9 cellular contexts compared by ENCODE assay signal in genomic region chr22:38172489-38173155, GRCh38. TPM values are rescaled to one million over a fixed set of nuclear protein-coding genes. Genes with fewer than 3 reads are reported as not detected.
DNase-seq lines count a peak whose midpoint lies in the region; ATAC-seq and TF ChIP-seq lines count a peak whose summit lies in the region.
"Had no signal": no experiment of that assay in that cellular context is flagged by ENCODE, and none has a peak within 500 bp of the region (broad histone marks: within the 10 kb centered on the region; RNA-seq: fewer than 3 reads in every experiment).

No MANE protein-coding gene starts in this region.

- TF ChIP-seq CTCF in breast epithelium (IDR thresholded peaks at IDR 0.05): no peak

- TF ChIP-seq POLR2A in breast epithelium (IDR thresholded peaks at IDR 0.05): no peak

- ATAC-seq in HG03175 (IDR thresholded peaks at IDR 0.05; ENCODE audit: unreplicated experiment): no peak
- ATAC-seq in HG03280 (IDR thresholded peaks at IDR 0.05; ENCODE audit: unreplicated experiment): no peak

- H3K36me3 ChIP-seq in breast epithelium: no peaks in the 10 kb centered on the region
- no peaks in the 10 kb centered on the region for H3K36me3 ChIP-seq in mucosa of rectum (ENCODE audit: control insufficient read depth in 2 of 2, insufficient read depth in 2 of 2, low read length in 2 of 2)

- H3K9ac ChIP-seq in mucosa of rectum (ENCODE audit: low read depth in 1 of 2, low read length in 2 of 2): peak overlapping the region in 1 of 2 donors; percentile 6

- intact Hi-C loops in breast epithelium (cut with DNase I; ENCODE audit: low total_unique reads): no loop called here

- DNase-seq in A172 (ENCODE audit: low spot score) (peak; percentile 44), OCI-M1 (lab: John Stamatoyannopoulos, UW) (peak; percentile 10), breast epithelium (ENCODE audit: low spot score in 2 of 2) (peak; percentile 87 to 95), NCI-H1105 (lab: John Stamatoyannopoulos, UW) (no peak), islet precursor cell (no peak)

- H3K4me3 ChIP-seq in breast epithelium: peak overlapping the region in 1 of 3 donors; percentile 28
- no peak overlapping the region for H3K4me3 ChIP-seq in mucosa of rectum (ENCODE audit: low read length in 2 of 2)
- H3K4me3 ChIP-seq: SK-N-MC had no signal

- peak overlapping the region; percentile 93 to 96 for H3K27ac ChIP-seq in breast epithelium
- peak overlapping the region; percentile 16 to 48 for H3K27ac ChIP-seq in mucosa of rectum (ENCODE audit: low read depth in 2 of 2, low read length in 2 of 2)
- H3K27ac ChIP-seq: SK-N-MC had no signal

- no peaks in the 10 kb centered on the region for H3K27me3 ChIP-seq in breast epithelium
- no peaks in the 10 kb centered on the region for H3K27me3 ChIP-seq in mucosa of rectum (ENCODE audit: control insufficient read depth in 2 of 2, insufficient read depth in 2 of 2, low read length in 2 of 2)

- H3K4me1 ChIP-seq in breast epithelium: peaks cover 17 to 19% of the 10 kb centered on the region in 2 donors
- H3K4me1 ChIP-seq in mucosa of rectum (ENCODE audit: control insufficient read depth in 2 of 2, insufficient read depth in 2 of 2, low read length in 2 of 2): peaks cover 23 to 24% of the 10 kb centered on the region in 2 donors

- no peaks in the 10 kb centered on the region for H3K9me3 ChIP-seq in breast epithelium
- no peaks in the 10 kb centered on the region for H3K9me3 ChIP-seq in mucosa of rectum (ENCODE audit: control insufficient read depth in 2 of 2, low read length in 2 of 2)

RNA-seq across cellular contexts. Expression of gene PLA2G6, which starts 9.0 kb away (rescaled TPM):
- total RNA-seq in A172 (2014; rRNA removed; shearing (Covaris generic)): 6.2 and 10.1 TPM in 2 replicates
- total RNA-seq in breast epithelium: 10 to 100 TPM; 41.1 to 68.1 (median 59.3) TPM

RNA-seq across cellular contexts. Expression of gene MAFF, which starts 29.2 kb away (rescaled TPM):
- total RNA-seq in A172 (2014; rRNA removed; shearing (Covaris generic)): 4.7 and 9.9 TPM in 2 replicates
- 100 to 1,000 TPM in 1 of 3 donors, 10 to 100 TPM in 2; 37.3 to 126 (median 85.5) TPM for total RNA-seq in breast epithelium

Comparison
In these comparisons a context has a peak if more than half of its experiments do, and no peak if none do; other contexts are left out.
1. DNase-seq: peak in A172 (single experiment), OCI-M1 (single experiment) and breast epithelium (2 of 2); none in NCI-H1105 (single experiment) and islet precursor cell (single experiment).